In genomic region chr6:154703094-154703493, GRCh38 we compare ENCODE assay signal across 34 cellular contexts.
"Had no signal": no experiment of that assay in that cellular context is flagged by ENCODE, and none has a peak within 500 bp of the region (broad histone marks: within the 10 kb centered on the region; RNA-seq: fewer than 3 reads in every experiment).

No MANE protein-coding gene starts in this region.

- H3K36me3 Mint-ChIP-seq: activated naive CD4-positive, alpha-beta T cell treated with anti-CD3 and anti-CD28 coated beads, Interleukin-2, amount 50 U/mL, for 24 hours; activated naive CD8-positive, alpha-beta T cell treated with anti-CD3 and anti-CD28 coated beads, Interleukin-2, amount 10 ng/mL, durations not matched to agents 7 days and 5 days had no signal

- H3K9me3 Mint-ChIP-seq: activated CD8-positive, alpha-beta T cell treated with anti-CD3 and anti-CD28 coated beads for 36 hours; activated naive CD4-positive, alpha-beta T cell treated with anti-CD3 and anti-CD28 coated beads, Interleukin-2, amount 50 U/mL, for 24 hours; activated naive CD8-positive, alpha-beta T cell treated with anti-CD3 and anti-CD28 coated beads, Interleukin-2, amount 10 ng/mL, durations not matched to agents 7 days and 5 days; activated T-cell treated with anti-CD3 and anti-CD28 coated beads, Interleukin-2, amount 50 U/mL, for 72 hours; activated T-helper 17 cell treated with anti-CD3 and anti-CD28 coated beads, Interleukin-2, amount 50 U/mL, for 72 hours; central memory CD8-positive, alpha-beta T cell had no signal

- H3K9me3 ChIP-seq: ascending aorta had no signal

- H3K4me3 Mint-ChIP-seq: activated CD8-positive, alpha-beta T cell treated with anti-CD3 and anti-CD28 coated beads for 36 hours; activated naive CD4-positive, alpha-beta T cell treated with anti-CD3 and anti-CD28 coated beads, Interleukin-2, amount 50 U/mL, for 24 hours; activated naive CD8-positive, alpha-beta T cell treated with anti-CD3 and anti-CD28 coated beads, Interleukin-2, amount 10 ng/mL, durations not matched to agents 7 days and 5 days; activated T-cell treated with anti-CD3 and anti-CD28 coated beads, Interleukin-2, amount 50 U/mL, for 72 hours; activated T-helper 17 cell treated with anti-CD3 and anti-CD28 coated beads, Interleukin-2, amount 50 U/mL, for 72 hours; central memory CD8-positive, alpha-beta T cell had no signal

- H3K36me3 ChIP-seq: ascending aorta, cardiac muscle cell had no signal

- H3K27ac Mint-ChIP-seq: activated CD8-positive, alpha-beta T cell treated with anti-CD3 and anti-CD28 coated beads for 36 hours; activated naive CD4-positive, alpha-beta T cell treated with anti-CD3 and anti-CD28 coated beads, Interleukin-2, amount 50 U/mL, for 24 hours; activated naive CD8-positive, alpha-beta T cell treated with anti-CD3 and anti-CD28 coated beads, Interleukin-2, amount 10 ng/mL, durations not matched to agents 7 days and 5 days; activated T-cell treated with anti-CD3 and anti-CD28 coated beads, Interleukin-2, amount 50 U/mL, for 72 hours; activated T-helper 17 cell treated with anti-CD3 and anti-CD28 coated beads, Interleukin-2, amount 50 U/mL, for 72 hours had no signal

- H3K4me1 ChIP-seq: ascending aorta had no signal

- H3K4me3 ChIP-seq: ascending aorta, cardiac muscle cell had no signal

- H3K27me3 ChIP-seq: ascending aorta had no signal

- H3K4me1 Mint-ChIP-seq: activated naive CD4-positive, alpha-beta T cell treated with anti-CD3 and anti-CD28 coated beads, Interleukin-2, amount 50 U/mL, for 24 hours; activated naive CD8-positive, alpha-beta T cell treated with anti-CD3 and anti-CD28 coated beads, Interleukin-2, amount 10 ng/mL, durations not matched to agents 7 days and 5 days; activated T-helper 17 cell treated with anti-CD3 and anti-CD28 coated beads, Interleukin-2, amount 50 U/mL, for 72 hours; central memory CD8-positive, alpha-beta T cell had no signal

- H3K27ac ChIP-seq: ascending aorta, cardiac muscle cell, VCaP had no signal

- DNase-seq: activated CD4-positive, alpha-beta T cell treated with anti-CD3 and anti-CD28 coated beads for 1 hour; activated CD4-positive, alpha-beta T cell treated with anti-CD3 and anti-CD28 coated beads for 48 hours; activated CD4-positive, alpha-beta T cell treated with anti-CD3 and anti-CD28 coated beads, Interleukin-2, amount 50 U/mL, for 4 hours; activated CD4-positive, CD25-positive, alpha-beta regulatory T cell; activated CD8-positive, alpha-beta T cell treated with anti-CD3 and anti-CD28 coated beads for 36 hours; activated effector memory CD4-positive, alpha-beta T cell treated with anti-CD3 and anti-CD28 coated beads, Interleukin-2, amount 50 U/mL, for 16 hours; activated naive CD4-positive, alpha-beta T cell; activated naive CD8-positive, alpha-beta T cell treated with anti-CD3 and anti-CD28 coated beads, Interleukin-2, amount 10 ng/mL, durations not matched to agents 7 days and 5 days; activated T-cell treated with anti-CD3 and anti-CD28 coated beads, Interleukin-2, amount 50 U/mL, for 1 hour; activated T-cell treated with anti-CD3 and anti-CD28 coated beads, Interleukin-2, amount 50 U/mL, for 72 hours; amygdala; Kasumi-1; KG1; NCI-H1105; NCI-H1436; NCI-H1694; NCI-H1930; NCI-H2081 treated with DMSO at 0.1 percent for 48 hours; NCI-H226; NCI-H446 treated with DMSO at 0.1 percent for 48 hours; NCI-H524 treated with DMSO at 0.1 percent for 48 hours; NK-92 treated with Interleukin-12 subunit alpha and Interleukin-12 subunit beta, amount 100 ng/mL, for 24 hours; OCI-M1; Right ventricle myocardium superior; SW 1271; T-helper 1 cell; T-helper 2 cell; T-helper 9 cell had no signal
